In genomic region chr18:9333441-9334350, GRCh38 we compare ENCODE assay signal across 8 cellular contexts. TPM values are rescaled to one million over a fixed set of nuclear protein-coding genes. Genes with fewer than 3 reads are reported as not detected.
DNase-seq lines count a peak whose midpoint lies in the region; ATAC-seq and TF ChIP-seq lines count a peak whose summit lies in the region.

No MANE protein-coding gene starts in this region.

- peaks cover 3% of the 10 kb centered on the region; the same call in 1 of the 2 replicates for H3K9me3 ChIP-seq in OCI-LY3 (ENCODE audit: insufficient read depth, low read length)
- no peaks in the 10 kb centered on the region for H3K9me3 ChIP-seq in lower lobe of right lung
- no peaks in the 10 kb centered on the region for H3K9me3 ChIP-seq in thymus (ENCODE audit: control insufficient read depth)

- H3K4me2 ChIP-seq in OCI-LY3 (ENCODE audit: low read length): peak overlapping the region; percentile 84

- H3K27ac ChIP-seq in OCI-LY3 (ENCODE audit: low read length) (no peak overlapping the region), cingulate gyrus (ENCODE audit: low read depth, low read length) (peak overlapping the region; percentile 47), lower lobe of right lung (peak overlapping the region; percentile 77), thymus (ENCODE audit: low read depth) (no peak overlapping the region)

- intact Hi-C loops in lower lobe of right lung (cut with DNase I): no loop called here

- 0 out of 2 replicates have a peak overlapping the region, but pooled peaks have one; percentile 78 for H2AFZ ChIP-seq in OCI-LY3 (ENCODE audit: low read depth, low read length)

- no peak overlapping the region for H3K9ac ChIP-seq in OCI-LY3 (ENCODE audit: low read length)

- H3K27me3 ChIP-seq in OCI-LY3 (ENCODE audit: low read depth, low read length) (no peaks in the 10 kb centered on the region), lower lobe of right lung (ENCODE audit: low read depth) (no peaks in the 10 kb centered on the region), thymus (ENCODE audit: control insufficient read depth, insufficient read depth) (peaks cover 3% of the 10 kb centered on the region)

- H3K36me3 ChIP-seq in OCI-LY3 (replicated peaks; ENCODE audit: low read depth, low read length) (peaks cover 7% of the 10 kb centered on the region), lower lobe of right lung (peaks cover 13% of the 10 kb centered on the region), thymus (ENCODE audit: control insufficient read depth, insufficient read depth) (no peaks in the 10 kb centered on the region)

- 36% methylated on average over 52 of the region's 52 CpGs for WGBS in thymus

- H4K20me1 ChIP-seq in OCI-LY3 (ENCODE audit: insufficient read depth, low read length): no peaks in the 10 kb centered on the region

- TF ChIP-seq CTCF in OCI-LY3 (IDR thresholded peaks at IDR 0.05; ENCODE audit: low read depth, low read length) (no peak), lower lobe of right lung (IDR thresholded peaks at IDR 0.05) (no peak)

- peaks cover 13% of the 10 kb centered on the region; the same call in 1 of the 2 replicates for H3K79me2 ChIP-seq in OCI-LY3 (ENCODE audit: low read length)

- peak; percentile 41 for ATAC-seq in HG02642 (IDR thresholded peaks at IDR 0.05; ENCODE audit: poor library complexity, unreplicated experiment)
- peak; percentile 66 to 72 for ATAC-seq in lower lobe of right lung

- DNase-seq in activated CD4-positive, alpha-beta T cell treated with anti-CD3 and anti-CD28 coated beads for 24 hours (ENCODE audit: low read depth in 2 of 2): peak; percentile 1
- DNase-seq in activated CD4-positive, alpha-beta T cell treated with anti-CD3 and anti-CD28 coated beads, Interleukin-2, amount 50 U/mL, for 48 hours: no peak
- peak; percentile 46 for DNase-seq in lower lobe of right lung
- DNase-seq in stimulated activated naive CD4-positive, alpha-beta T cell treated with Interleukin-2 at 50 U/mL for 16 hours (lab: John Stamatoyannopoulos, UW): no peak

- H3K4me3 ChIP-seq in OCI-LY3 (ENCODE audit: low read length) (peak overlapping the region; percentile 74), lower lobe of right lung (peak overlapping the region; percentile 77), thymus (ENCODE audit: low read length) (peak overlapping the region; percentile 78)

- H3K4me1 ChIP-seq in OCI-LY3 (ENCODE audit: low read length) (peaks cover 14% of the 10 kb centered on the region), lower lobe of right lung (peaks cover 10% of the 10 kb centered on the region), thymus (ENCODE audit: control insufficient read depth, insufficient read depth, low read length) (peaks cover 5% of the 10 kb centered on the region)

RNA-seq across cellular contexts. Expression of gene TWSG1, which starts 0.9 kb away (rescaled TPM):
- 31.4 TPM for total RNA-seq in lower lobe of right lung
- polyA plus RNA-seq in thymus: 10.6 TPM

Comparison
In these comparisons a context has a peak if more than half of its experiments do, and no peak if none do; other contexts are left out.
1. DNase-seq: peak in activated CD4-positive, alpha-beta T cell treated with anti-CD3 and anti-CD28 coated beads for 24 hours (2 of 2) and lower lobe of right lung (single experiment); none in activated CD4-positive, alpha-beta T cell treated with anti-CD3 and anti-CD28 coated beads, Interleukin-2, amount 50 U/mL, for 48 hours (0 of 2) and stimulated activated naive CD4-positive, alpha-beta T cell treated with Interleukin-2 at 50 U/mL for 16 hours (single experiment).
2. H3K27ac ChIP-seq: peak in cingulate gyrus (single experiment) and lower lobe of right lung (single experiment); none in OCI-LY3 (single experiment) and thymus (single experiment).
3. Peak in every context shown above with its lines, with median percentiles within 50 percentile points of each other: H3K4me3 ChIP-seq.